ENCODE assay signal across 9 cellular contexts in the genomic region with DNA sequence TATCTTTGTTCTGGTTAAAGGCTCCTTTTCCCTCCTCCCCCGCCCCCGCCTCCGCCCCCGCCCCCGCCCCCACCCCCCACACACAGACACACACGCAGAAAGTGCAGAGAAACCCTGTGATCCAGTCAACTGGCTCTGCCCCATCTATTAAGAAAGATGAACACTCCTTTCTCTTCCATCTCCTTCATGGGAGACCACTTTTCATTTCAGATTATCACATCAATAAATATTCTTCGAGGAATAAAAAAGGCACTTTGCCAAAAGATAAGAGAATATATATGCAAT.
DNase-seq lines count a peak whose midpoint lies in the region; ATAC-seq and TF ChIP-seq lines count a peak whose summit lies in the region.
"Had no signal": no experiment of that assay in that cellular context is flagged by ENCODE, and none has a peak within 500 bp of the region (broad histone marks: within the 10 kb centered on the region; RNA-seq: fewer than 3 reads in every experiment).

No MANE protein-coding gene starts in this region.

- no peak overlapping the region for H2BK15ac ChIP-seq in mesenchymal stem cell (ENCODE audit: low read depth, poor library complexity, severe bottlenecking)

- no peak for ATAC-seq in foreskin keratinocyte
- ATAC-seq in activated naive CD8-positive, alpha-beta T cell treated with anti-CD3 and anti-CD28 coated beads, Interleukin-2, amount 50 U/mL, for 24 hours, result no peak

- H3K27me3 Mint-ChIP-seq in MCF 10A (ENCODE audit: insufficient read depth, unreplicated experiment), result peaks cover 11% of the 10 kb centered on the region
- H3K27me3 Mint-ChIP-seq in activated naive CD8-positive, alpha-beta T cell treated with anti-CD3 and anti-CD28 coated beads for 36 hours, result peaks cover 16% of the 10 kb centered on the region
- H3K27me3 Mint-ChIP-seq in activated naive CD8-positive, alpha-beta T cell treated with anti-CD3 and anti-CD28 coated beads, Interleukin-2, amount 50 U/mL, for 24 hours, result peaks cover 36% of the 10 kb centered on the region
- H3K27me3 Mint-ChIP-seq: brain had no signal

- no peak for TF ChIP-seq POLR2A in breast epithelium (IDR thresholded peaks at IDR 0.05)
- no peak for TF ChIP-seq POLR2A in uterus (IDR thresholded peaks at IDR 0.05)

- DNase-seq in breast epithelium (ENCODE audit: low spot score in 2 of 2), result no peak
- no peak for DNase-seq in MCF 10A (ENCODE audit: unreplicated experiment)
- DNase-seq in brain microvascular endothelial cell, result no peak
- no peak for DNase-seq in mesenchymal stem cell
- DNase-seq in uterus, result no peak
- DNase-seq in foreskin keratinocyte, result no peak
- no peak for DNase-seq in activated naive CD8-positive, alpha-beta T cell treated with anti-CD3 and anti-CD28 coated beads for 36 hours
- no peak for DNase-seq in activated naive CD8-positive, alpha-beta T cell treated with anti-CD3 and anti-CD28 coated beads, Interleukin-2, amount 50 U/mL, for 24 hours

- TF ChIP-seq CTCF in breast epithelium (IDR thresholded peaks at IDR 0.05), result no peak
- TF ChIP-seq CTCF in MCF 10A (IDR thresholded peaks at IDR 0.05; ENCODE audit: unreplicated experiment), result no peak
- no peak for TF ChIP-seq CTCF in brain microvascular endothelial cell (IDR thresholded peaks at IDR 0.05; ENCODE audit: low read depth, low read length, missing control alignments)
- TF ChIP-seq CTCF in uterus (IDR thresholded peaks at IDR 0.05), result no peak
- no peak for TF ChIP-seq CTCF in foreskin keratinocyte (conservative IDR thresholded peaks at IDR 0.05)

- H3K4me1 Mint-ChIP-seq in MCF 10A (ENCODE audit: insufficient read depth, unreplicated experiment), result no peaks in the 10 kb centered on the region
- H3K4me1 Mint-ChIP-seq in activated naive CD8-positive, alpha-beta T cell treated with anti-CD3 and anti-CD28 coated beads for 36 hours, result peaks cover 14% of the 10 kb centered on the region
- peaks cover 10% of the 10 kb centered on the region for H3K4me1 Mint-ChIP-seq in activated naive CD8-positive, alpha-beta T cell treated with anti-CD3 and anti-CD28 coated beads, Interleukin-2, amount 50 U/mL, for 24 hours

- no peak overlapping the region for H2BK12ac ChIP-seq in mesenchymal stem cell (ENCODE audit: low read length in 2 of 2)

- H3K9ac ChIP-seq in mesenchymal stem cell (ENCODE audit: low read length), result peak overlapping the region; percentile 44

- no peak overlapping the region for H3K18ac ChIP-seq in mesenchymal stem cell (ENCODE audit: low read depth in 1 of 2, low read length in 2 of 2)

- H3K27ac ChIP-seq in breast epithelium (no peak overlapping the region), brain microvascular endothelial cell (no peak overlapping the region), mesenchymal stem cell (ENCODE audit: low read length, poor library complexity, severe bottlenecking) (no peak overlapping the region), uterus (peak overlapping the region; percentile 36 to 64), foreskin keratinocyte (no peak overlapping the region)

- no peak overlapping the region for H3K4me3 Mint-ChIP-seq in MCF 10A (ENCODE audit: unreplicated experiment)
- no peak overlapping the region for H3K4me3 Mint-ChIP-seq in activated naive CD8-positive, alpha-beta T cell treated with anti-CD3 and anti-CD28 coated beads for 36 hours
- no peak overlapping the region for H3K4me3 Mint-ChIP-seq in activated naive CD8-positive, alpha-beta T cell treated with anti-CD3 and anti-CD28 coated beads, Interleukin-2, amount 50 U/mL, for 24 hours
- H3K4me3 Mint-ChIP-seq: brain had no signal

- no peak overlapping the region for H2BK120ac ChIP-seq in mesenchymal stem cell (ENCODE audit: low read depth, low read length)

- in situ Hi-C loops in brain microvascular endothelial cell (cut with HindIII; ENCODE audit: low pct_ligation_motif_present, low sequenced_read_pairs), result loop anchor here (10.0 kb wide), 1 partner anchor 543 kb away; no protein-coding TSS in a partner anchor

- no peak overlapping the region for H2BK5ac ChIP-seq in mesenchymal stem cell (ENCODE audit: low read depth, low read length, poor library complexity, severe bottlenecking)

- BruUV-seq in MCF 10A (replicated peaks; lab: Mats Ljungman, UMichigan), result no TSS peak

- H3K27me3 ChIP-seq in breast epithelium, result peaks cover 0 to 7% of the 10 kb centered on the region in 2 donors
- peaks cover 47% of the 10 kb centered on the region for H3K27me3 ChIP-seq in brain microvascular endothelial cell (replicated peaks)
- H3K27me3 ChIP-seq in mesenchymal stem cell (ENCODE audit: control insufficient read depth in 1 of 2, insufficient read depth in 1 of 2, low read length in 2 of 2), result peaks cover 58 to 66% of the 10 kb centered on the region in 2 experiments
- H3K27me3 ChIP-seq in uterus, result no peaks in the 10 kb centered on the region
- peaks cover 87% of the 10 kb centered on the region for H3K27me3 ChIP-seq in foreskin keratinocyte

- intact Hi-C loops in breast epithelium (cut with DNase I; ENCODE audit: low total_unique reads), result loop anchor here (10.0 kb wide), 1 partner anchor 553 kb away; no protein-coding TSS in a partner anchor
- intact Hi-C loops in MCF 10A (cut with micrococcal nuclease), result loop anchor here (5.0 kb wide), 1 partner anchor 541 kb away; no protein-coding TSS in a partner anchor
- intact Hi-C loops in uterus (cut with DNase I; ENCODE audit: low total_unique reads), result loop anchor here (10.0 kb wide), 1 partner anchor 543 kb away; no protein-coding TSS in a partner anchor

- H3K4me3 ChIP-seq in breast epithelium, result peak overlapping the region; percentile 50 to 62 (median 59)
- H3K4me3 ChIP-seq in brain microvascular endothelial cell (ENCODE audit: low read depth, low read length), result peak overlapping the region; percentile 58
- peak overlapping the region in 1 of 2 experiments; percentile 78 for H3K4me3 ChIP-seq in mesenchymal stem cell (ENCODE audit: insufficient read depth in 1 of 2, low read depth in 1 of 2, low read length in 2 of 2)
- peak overlapping the region; percentile 30 to 47 for H3K4me3 ChIP-seq in uterus

- H3K79me1 ChIP-seq in mesenchymal stem cell (replicated peaks; ENCODE audit: low read length, poor library complexity, severe bottlenecking), result no peaks in the 10 kb centered on the region

- CTCF ChIA-PET in MCF 10A (lab: Yijun Ruan, JAX), result no interaction called here

- H3K36me3 ChIP-seq in breast epithelium (no peaks in the 10 kb centered on the region), brain microvascular endothelial cell (replicated peaks) (no peaks in the 10 kb centered on the region), mesenchymal stem cell (ENCODE audit: control insufficient read depth in 1 of 2, insufficient read depth in 2 of 2, low read depth in 1 of 2, low read length in 2 of 2) (no peaks in the 10 kb centered on the region), uterus (no peaks in the 10 kb centered on the region)

- H3K4me2 ChIP-seq in mesenchymal stem cell (ENCODE audit: low read length, poor library complexity, severe bottlenecking), result peak overlapping the region; percentile 57

- POLR2A ChIA-PET in MCF 10A (lab: Yijun Ruan, JAX), result no interaction called here

- H3K36me3 Mint-ChIP-seq in MCF 10A (ENCODE audit: insufficient read depth, unreplicated experiment), result no peaks in the 10 kb centered on the region
- peaks cover 3% of the 10 kb centered on the region for H3K36me3 Mint-ChIP-seq in activated naive CD8-positive, alpha-beta T cell treated with anti-CD3 and anti-CD28 coated beads for 36 hours
- H3K36me3 Mint-ChIP-seq in activated naive CD8-positive, alpha-beta T cell treated with anti-CD3 and anti-CD28 coated beads, Interleukin-2, amount 50 U/mL, for 24 hours (ENCODE audit: low read depth), result no peaks in the 10 kb centered on the region
- H3K36me3 Mint-ChIP-seq: brain had no signal

- no peak overlapping the region for H3K4ac ChIP-seq in mesenchymal stem cell (ENCODE audit: low read depth in 1 of 2, low read length in 2 of 2)

- no peak overlapping the region for H2AK5ac ChIP-seq in mesenchymal stem cell (ENCODE audit: low read length, severe bottlenecking)

- H3K9me3 ChIP-seq in breast epithelium (no peaks in the 10 kb centered on the region), mesenchymal stem cell (ENCODE audit: control insufficient read depth, low read length) (no peaks in the 10 kb centered on the region), uterus (no peaks in the 10 kb centered on the region)

- 0% methylated on average over 1 of the region's 7 CpGs for WGBS in mesenchymal stem cell

- H3K9me3 Mint-ChIP-seq in MCF 10A (ENCODE audit: unreplicated experiment), result no peaks in the 10 kb centered on the region
- peaks cover 5% of the 10 kb centered on the region for H3K9me3 Mint-ChIP-seq in activated naive CD8-positive, alpha-beta T cell treated with anti-CD3 and anti-CD28 coated beads for 36 hours
- no peaks in the 10 kb centered on the region for H3K9me3 Mint-ChIP-seq in activated naive CD8-positive, alpha-beta T cell treated with anti-CD3 and anti-CD28 coated beads, Interleukin-2, amount 50 U/mL, for 24 hours
- H3K9me3 Mint-ChIP-seq: brain had no signal

- no peak overlapping the region for H4K8ac ChIP-seq in mesenchymal stem cell (ENCODE audit: low read length)

- H3K4me1 ChIP-seq in breast epithelium (no peaks in the 10 kb centered on the region), mesenchymal stem cell (ENCODE audit: control insufficient read depth, insufficient read depth, low read depth, low read length) (peaks cover 12% of the 10 kb centered on the region), uterus (no peaks in the 10 kb centered on the region), foreskin keratinocyte (no peaks in the 10 kb centered on the region)

- no peak overlapping the region for H3K14ac ChIP-seq in mesenchymal stem cell (ENCODE audit: low read length in 2 of 2)

- no peak overlapping the region for H3K27ac Mint-ChIP-seq in MCF 10A (ENCODE audit: low read depth, unreplicated experiment)
- H3K27ac Mint-ChIP-seq in activated naive CD8-positive, alpha-beta T cell treated with anti-CD3 and anti-CD28 coated beads for 36 hours, result no peak overlapping the region
- no peak overlapping the region for H3K27ac Mint-ChIP-seq in activated naive CD8-positive, alpha-beta T cell treated with anti-CD3 and anti-CD28 coated beads, Interleukin-2, amount 50 U/mL, for 24 hours
- H3K27ac Mint-ChIP-seq: brain had no signal

- no peak overlapping the region for H4K91ac ChIP-seq in mesenchymal stem cell (ENCODE audit: low read length)

- H2AFZ ChIP-seq in mesenchymal stem cell (ENCODE audit: low read depth, low read length), result no peak overlapping the region

- H3K23ac ChIP-seq in mesenchymal stem cell (ENCODE audit: low read length in 2 of 2), result no peak overlapping the region

Comparison
In these comparisons a context has a peak if more than half of its experiments do, and no peak if none do; other contexts are left out.
1. H3K27ac ChIP-seq: peak in uterus (2 of 2); none in breast epithelium (0 of 2), brain microvascular endothelial cell (single experiment), mesenchymal stem cell (single experiment) and foreskin keratinocyte (single experiment).